Comparison of ENCODE assay signal across 2 cellular contexts in genomic region chr15:92294759-92295158, GRCh38.
TF ChIP-seq lines count a peak whose summit lies in the region.

No MANE protein-coding gene starts in this region.

TF ChIP-seq in GM23338, 12 proteins besides CTCF, POLR2A, EP300 and RAD21 (continued from another document):
- TF ChIP-seq EZH2 (IDR thresholded peaks at IDR 0.05; ENCODE audit: low read depth, unreplicated experiment) (no peak), NANOG (IDR thresholded peaks at IDR 0.05; ENCODE audit: borderline replicate concordance) (no peak), STAT1 (IDR thresholded peaks at IDR 0.05; ENCODE audit: unreplicated experiment) (no peak), ZNF331 (CRISPR knock-in tag; IDR thresholded peaks at IDR 0.05; ENCODE audit: low read depth) (no peak), REST (IDR thresholded peaks at IDR 0.05; ENCODE audit: unreplicated experiment) (no peak)
- TF ChIP-seq, protein P1, sequence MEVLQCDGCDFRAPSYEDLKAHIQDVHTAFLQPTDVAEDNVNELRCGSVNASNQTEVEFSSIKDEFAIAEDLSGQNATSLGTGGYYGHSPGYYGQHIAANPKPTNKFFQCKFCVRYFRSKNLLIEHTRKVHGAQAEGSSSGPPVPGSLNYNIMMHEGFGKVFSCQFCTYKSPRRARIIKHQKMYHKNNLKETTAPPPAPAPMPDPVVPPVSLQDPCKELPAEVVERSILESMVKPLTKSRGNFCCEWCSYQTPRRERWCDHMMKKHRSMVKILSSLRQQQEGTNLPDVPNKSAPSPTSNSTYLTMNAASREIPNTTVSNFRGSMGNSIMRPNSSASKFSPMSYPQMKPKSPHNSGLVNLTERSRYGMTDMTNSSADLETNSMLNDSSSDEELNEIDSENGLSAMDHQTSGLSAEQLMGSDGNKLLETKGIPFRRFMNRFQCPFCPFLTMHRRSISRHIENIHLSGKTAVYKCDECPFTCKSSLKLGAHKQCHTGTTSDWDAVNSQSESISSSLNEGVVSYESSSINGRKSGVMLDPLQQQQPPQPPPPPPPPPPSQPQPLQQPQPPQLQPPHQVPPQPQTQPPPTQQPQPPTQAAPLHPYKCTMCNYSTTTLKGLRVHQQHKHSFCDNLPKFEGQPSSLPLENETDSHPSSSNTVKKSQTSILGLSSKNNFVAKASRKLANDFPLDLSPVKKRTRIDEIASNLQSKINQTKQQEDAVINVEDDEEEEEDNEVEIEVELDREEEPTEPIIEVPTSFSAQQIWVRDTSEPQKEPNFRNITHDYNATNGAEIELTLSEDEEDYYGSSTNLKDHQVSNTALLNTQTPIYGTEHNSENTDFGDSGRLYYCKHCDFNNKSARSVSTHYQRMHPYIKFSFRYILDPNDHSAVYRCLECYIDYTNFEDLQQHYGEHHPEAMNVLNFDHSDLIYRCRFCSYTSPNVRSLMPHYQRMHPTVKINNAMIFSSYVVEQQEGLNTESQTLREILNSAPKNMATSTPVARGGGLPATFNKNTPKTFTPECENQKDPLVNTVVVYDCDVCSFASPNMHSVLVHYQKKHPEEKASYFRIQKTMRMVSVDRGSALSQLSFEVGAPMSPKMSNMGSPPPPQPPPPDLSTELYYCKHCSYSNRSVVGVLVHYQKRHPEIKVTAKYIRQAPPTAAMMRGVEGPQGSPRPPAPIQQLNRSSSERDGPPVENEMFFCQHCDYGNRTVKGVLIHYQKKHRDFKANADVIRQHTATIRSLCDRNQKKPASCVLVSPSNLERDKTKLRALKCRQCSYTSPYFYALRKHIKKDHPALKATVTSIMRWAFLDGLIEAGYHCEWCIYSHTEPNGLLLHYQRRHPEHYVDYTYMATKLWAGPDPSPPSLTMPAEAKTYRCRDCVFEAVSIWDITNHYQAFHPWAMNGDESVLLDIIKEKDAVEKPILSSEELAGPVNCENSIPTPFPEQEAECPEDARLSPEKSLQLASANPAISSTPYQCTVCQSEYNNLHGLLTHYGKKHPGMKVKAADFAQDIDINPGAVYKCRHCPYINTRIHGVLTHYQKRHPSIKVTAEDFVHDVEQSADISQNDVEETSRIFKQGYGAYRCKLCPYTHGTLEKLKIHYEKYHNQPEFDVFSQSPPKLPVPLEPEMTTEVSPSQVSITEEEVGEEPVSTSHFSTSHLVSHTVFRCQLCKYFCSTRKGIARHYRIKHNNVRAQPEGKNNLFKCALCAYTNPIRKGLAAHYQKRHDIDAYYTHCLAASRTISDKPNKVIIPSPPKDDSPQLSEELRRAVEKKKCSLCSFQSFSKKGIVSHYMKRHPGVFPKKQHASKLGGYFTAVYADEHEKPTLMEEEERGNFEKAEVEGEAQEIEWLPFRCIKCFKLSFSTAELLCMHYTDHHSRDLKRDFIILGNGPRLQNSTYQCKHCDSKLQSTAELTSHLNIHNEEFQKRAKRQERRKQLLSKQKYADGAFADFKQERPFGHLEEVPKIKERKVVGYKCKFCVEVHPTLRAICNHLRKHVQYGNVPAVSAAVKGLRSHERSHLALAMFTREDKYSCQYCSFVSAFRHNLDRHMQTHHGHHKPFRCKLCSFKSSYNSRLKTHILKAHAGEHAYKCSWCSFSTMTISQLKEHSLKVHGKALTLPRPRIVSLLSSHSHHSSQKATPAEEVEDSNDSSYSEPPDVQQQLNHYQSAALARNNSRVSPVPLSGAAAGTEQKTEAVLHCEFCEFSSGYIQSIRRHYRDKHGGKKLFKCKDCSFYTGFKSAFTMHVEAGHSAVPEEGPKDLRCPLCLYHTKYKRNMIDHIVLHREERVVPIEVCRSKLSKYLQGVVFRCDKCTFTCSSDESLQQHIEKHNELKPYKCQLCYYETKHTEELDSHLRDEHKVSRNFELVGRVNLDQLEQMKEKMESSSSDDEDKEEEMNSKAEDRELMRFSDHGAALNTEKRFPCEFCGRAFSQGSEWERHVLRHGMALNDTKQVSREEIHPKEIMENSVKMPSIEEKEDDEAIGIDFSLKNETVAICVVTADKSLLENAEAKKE (CRISPR knock-in tag; IDR thresholded peaks at IDR 0.05) = no peak
TF ChIP-seq in GM23338: peak in this region for 0.

TF ChIP-seq in HepG2, 621 proteins besides CTCF, POLR2A, EP300 and RAD21 (continued from another document):
- TF ChIP-seq, protein P2, sequence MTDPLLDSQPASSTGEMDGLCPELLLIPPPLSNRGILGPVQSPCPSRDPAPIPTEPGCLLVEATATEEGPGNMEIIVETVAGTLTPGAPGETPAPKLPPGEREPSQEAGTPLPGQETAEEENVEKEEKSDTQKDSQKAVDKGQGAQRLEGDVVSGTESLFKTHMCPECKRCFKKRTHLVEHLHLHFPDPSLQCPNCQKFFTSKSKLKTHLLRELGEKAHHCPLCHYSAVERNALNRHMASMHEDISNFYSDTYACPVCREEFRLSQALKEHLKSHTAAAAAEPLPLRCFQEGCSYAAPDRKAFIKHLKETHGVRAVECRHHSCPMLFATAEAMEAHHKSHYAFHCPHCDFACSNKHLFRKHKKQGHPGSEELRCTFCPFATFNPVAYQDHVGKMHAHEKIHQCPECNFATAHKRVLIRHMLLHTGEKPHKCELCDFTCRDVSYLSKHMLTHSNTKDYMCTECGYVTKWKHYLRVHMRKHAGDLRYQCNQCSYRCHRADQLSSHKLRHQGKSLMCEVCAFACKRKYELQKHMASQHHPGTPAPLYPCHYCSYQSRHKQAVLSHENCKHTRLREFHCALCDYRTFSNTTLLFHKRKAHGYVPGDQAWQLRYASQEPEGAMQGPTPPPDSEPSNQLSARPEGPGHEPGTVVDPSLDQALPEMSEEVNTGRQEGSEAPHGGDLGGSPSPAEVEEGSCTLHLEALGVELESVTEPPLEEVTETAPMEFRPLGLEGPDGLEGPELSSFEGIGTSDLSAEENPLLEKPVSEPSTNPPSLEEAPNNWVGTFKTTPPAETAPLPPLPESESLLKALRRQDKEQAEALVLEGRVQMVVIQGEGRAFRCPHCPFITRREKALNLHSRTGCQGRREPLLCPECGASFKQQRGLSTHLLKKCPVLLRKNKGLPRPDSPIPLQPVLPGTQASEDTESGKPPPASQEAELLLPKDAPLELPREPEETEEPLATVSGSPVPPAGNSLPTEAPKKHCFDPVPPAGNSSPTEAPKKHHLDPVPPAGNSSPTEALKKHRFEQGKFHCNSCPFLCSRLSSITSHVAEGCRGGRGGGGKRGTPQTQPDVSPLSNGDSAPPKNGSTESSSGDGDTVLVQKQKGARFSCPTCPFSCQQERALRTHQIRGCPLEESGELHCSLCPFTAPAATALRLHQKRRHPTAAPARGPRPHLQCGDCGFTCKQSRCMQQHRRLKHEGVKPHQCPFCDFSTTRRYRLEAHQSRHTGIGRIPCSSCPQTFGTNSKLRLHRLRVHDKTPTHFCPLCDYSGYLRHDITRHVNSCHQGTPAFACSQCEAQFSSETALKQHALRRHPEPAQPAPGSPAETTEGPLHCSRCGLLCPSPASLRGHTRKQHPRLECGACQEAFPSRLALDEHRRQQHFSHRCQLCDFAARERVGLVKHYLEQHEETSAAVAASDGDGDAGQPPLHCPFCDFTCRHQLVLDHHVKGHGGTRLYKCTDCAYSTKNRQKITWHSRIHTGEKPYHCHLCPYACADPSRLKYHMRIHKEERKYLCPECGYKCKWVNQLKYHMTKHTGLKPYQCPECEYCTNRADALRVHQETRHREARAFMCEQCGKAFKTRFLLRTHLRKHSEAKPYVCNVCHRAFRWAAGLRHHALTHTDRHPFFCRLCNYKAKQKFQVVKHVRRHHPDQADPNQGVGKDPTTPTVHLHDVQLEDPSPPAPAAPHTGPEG (CRISPR knock-in tag; IDR thresholded peaks at IDR 0.05) = no peak
- no peak for TF ChIP-seq POLR2AphosphoS2 (IDR thresholded peaks at IDR 0.05; ENCODE audit: low read depth, low read length)
- no peak for TF ChIP-seq ZNF251 (CRISPR knock-in tag; IDR thresholded peaks at IDR 0.05)
- no peak for TF ChIP-seq RARA (CRISPR knock-in tag; IDR thresholded peaks at IDR 0.05)
